Comparison of ENCODE assay signal across 1 cellular context in genomic region chr14:72917420-72917819, GRCh38.
TF ChIP-seq lines count a peak whose summit lies in the region.

No MANE protein-coding gene starts in this region.

TF ChIP-seq in GM23338, 12 proteins besides CTCF, POLR2A, EP300 and RAD21 (continued from another document):
- no peak for TF ChIP-seq ZNF462 (CRISPR knock-in tag; IDR thresholded peaks at IDR 0.05)
